In genomic region chr21:32198369-32198768, GRCh38 we compare ENCODE assay signal across 20 cellular contexts.
"Had no signal": no experiment of that assay in that cellular context is flagged by ENCODE, and none has a peak within 500 bp of the region (broad histone marks: within the 10 kb centered on the region; RNA-seq: fewer than 3 reads in every experiment).

No MANE protein-coding gene starts in this region.

- H3K27me3 ChIP-seq: ascending aorta, breast epithelium had no signal

- ATAC-seq: activated CD8-positive, alpha-beta T cell treated with anti-CD3 and anti-CD28 coated beads, Interleukin-2, amount 10 ng/mL, durations not matched to agents 7 days and 5 days had no signal

- H3K4me1 Mint-ChIP-seq: activated CD4-positive, alpha-beta T cell treated with anti-CD3 and anti-CD28 coated beads, Interleukin-2, amount 10 ng/mL, durations not matched to agents 24 days and 14 days; activated naive CD4-positive, alpha-beta T cell treated with anti-CD3 and anti-CD28 coated beads, Interleukin-2, amount 50 U/mL, for 24 hours; activated naive CD8-positive, alpha-beta T cell treated with anti-CD3 and anti-CD28 coated beads, Interleukin-2, amount 10 ng/mL, durations not matched to agents 7 days and 5 days had no signal

- H3K36me3 Mint-ChIP-seq: activated naive CD4-positive, alpha-beta T cell treated with anti-CD3 and anti-CD28 coated beads, Interleukin-2, amount 50 U/mL, for 24 hours; activated naive CD8-positive, alpha-beta T cell treated with anti-CD3 and anti-CD28 coated beads, Interleukin-2, amount 10 ng/mL, durations not matched to agents 7 days and 5 days had no signal

- H3K27ac Mint-ChIP-seq: activated CD4-positive, alpha-beta T cell treated with anti-CD3 and anti-CD28 coated beads, Interleukin-2, amount 10 ng/mL, durations not matched to agents 24 days and 14 days; activated CD8-positive, alpha-beta T cell treated with anti-CD3 and anti-CD28 coated beads, Interleukin-2, amount 10 ng/mL, durations not matched to agents 7 days and 5 days; activated naive CD4-positive, alpha-beta T cell treated with anti-CD3 and anti-CD28 coated beads, Interleukin-2, amount 50 U/mL, for 24 hours; activated naive CD8-positive, alpha-beta T cell treated with anti-CD3 and anti-CD28 coated beads, Interleukin-2, amount 10 ng/mL, durations not matched to agents 7 days and 5 days; activated T-cell treated with anti-CD3 and anti-CD28 coated beads, Interleukin-2, amount 50 U/mL, for 24 hours; activated T-helper 2 cell treated with anti-CD3 and anti-CD28 coated beads, Interferon-gamma antibody, Interleukin-2, Interleukin-4, amounts not matched to agents 10 μg/mL and 5 μg/mL and 100 μg/mL, durations not matched to agents 14 hours and 24 hours and 36 hours had no signal

- H3K36me3 ChIP-seq: ascending aorta, breast epithelium, WERI-Rb-1 had no signal

- H3K27me3 Mint-ChIP-seq: activated CD4-positive, alpha-beta T cell treated with anti-CD3 and anti-CD28 coated beads, Interleukin-2, amount 10 ng/mL, durations not matched to agents 24 days and 14 days; activated naive CD4-positive, alpha-beta T cell treated with anti-CD3 and anti-CD28 coated beads, Interleukin-2, amount 50 U/mL, for 24 hours had no signal

- H3K27ac ChIP-seq: breast epithelium, WERI-Rb-1 had no signal

- H3K9me3 ChIP-seq: ascending aorta, breast epithelium had no signal

- DNase-seq: activated CD4-positive, alpha-beta T cell treated with anti-CD3 and anti-CD28 coated beads, Interleukin-2, amount 10 ng/mL, durations not matched to agents 24 days and 14 days; activated CD4-positive, alpha-beta T cell treated with anti-CD3 and anti-CD28 coated beads, Interleukin-2, amount 50 U/mL, for 4 hours; activated CD8-positive, alpha-beta T cell treated with anti-CD3 and anti-CD28 coated beads, Interleukin-2, amount 10 ng/mL, durations not matched to agents 7 days and 5 days; activated gamma-delta T cell; activated naive CD4-positive, alpha-beta T cell treated with Interleukin-2 at 50 U/mL for 16 hours; activated naive CD8-positive, alpha-beta T cell treated with anti-CD3 and anti-CD28 coated beads, Interleukin-2, amount 10 ng/mL, durations not matched to agents 7 days and 5 days; activated T-cell treated with anti-CD3 and anti-CD28 coated beads, Interleukin-2, amount 50 U/mL, for 24 hours; Karpas-422; KBM-7; NCI-H187 treated with DMSO at 0.1 percent for 48 hours; Right ventricle myocardium superior; SW 1271; T-helper 1 cell; T-helper 2 cell; T-helper 9 cell; WERI-Rb-1 had no signal

- H3K4me3 ChIP-seq: ascending aorta, breast epithelium had no signal

- H3K4me3 Mint-ChIP-seq: activated CD4-positive, alpha-beta T cell treated with anti-CD3 and anti-CD28 coated beads, Interleukin-2, amount 10 ng/mL, durations not matched to agents 24 days and 14 days; activated CD8-positive, alpha-beta T cell treated with anti-CD3 and anti-CD28 coated beads, Interleukin-2, amount 10 ng/mL, durations not matched to agents 7 days and 5 days; activated naive CD4-positive, alpha-beta T cell treated with anti-CD3 and anti-CD28 coated beads, Interleukin-2, amount 50 U/mL, for 24 hours; activated naive CD8-positive, alpha-beta T cell treated with anti-CD3 and anti-CD28 coated beads, Interleukin-2, amount 10 ng/mL, durations not matched to agents 7 days and 5 days; activated T-cell treated with anti-CD3 and anti-CD28 coated beads, Interleukin-2, amount 50 U/mL, for 24 hours had no signal

- H3K9me3 Mint-ChIP-seq: activated CD4-positive, alpha-beta T cell treated with anti-CD3 and anti-CD28 coated beads, Interleukin-2, amount 10 ng/mL, durations not matched to agents 24 days and 14 days; activated naive CD4-positive, alpha-beta T cell treated with anti-CD3 and anti-CD28 coated beads, Interleukin-2, amount 50 U/mL, for 24 hours; activated naive CD8-positive, alpha-beta T cell treated with anti-CD3 and anti-CD28 coated beads, Interleukin-2, amount 10 ng/mL, durations not matched to agents 7 days and 5 days; activated T-cell treated with anti-CD3 and anti-CD28 coated beads, Interleukin-2, amount 50 U/mL, for 24 hours; activated T-helper 2 cell treated with anti-CD3 and anti-CD28 coated beads, Interferon-gamma antibody, Interleukin-2, Interleukin-4, amounts not matched to agents 10 μg/mL and 5 μg/mL and 100 μg/mL, durations not matched to agents 14 hours and 24 hours and 36 hours had no signal

- H3K4me1 ChIP-seq: breast epithelium had no signal
